1 cellular context compared by ENCODE assay signal in genomic region chr9:72733896-72734295, GRCh38.
TF ChIP-seq lines count a peak whose summit lies in the region.

No MANE protein-coding gene starts in this region.

TF ChIP-seq in H1, 55 proteins besides CTCF, POLR2A, EP300 and RAD21 (continued from another document):
- TF ChIP-seq GABPA (IDR thresholded peaks at IDR 0.05; ENCODE audit: borderline replicate concordance, insufficient read depth, low read length) (no peak), KDM5A (IDR thresholded peaks at IDR 0.05; ENCODE audit: low read length) (no peak), SAP30 (IDR thresholded peaks at IDR 0.05; ENCODE audit: insufficient read depth, insufficient replicate concordance, low read length) (no peak), MAFK (IDR thresholded peaks at IDR 0.05; ENCODE audit: low read depth, low read length) (no peak), TCF12 (IDR thresholded peaks at IDR 0.05; ENCODE audit: low read depth, low read length) (no peak), RFX5 (IDR thresholded peaks at IDR 0.05; ENCODE audit: borderline replicate concordance, low read depth, low read length) (no peak), ZNF274 (IDR thresholded peaks at IDR 0.05; ENCODE audit: borderline replicate concordance, extremely low read depth, low read length) (no peak), RNF2 (IDR thresholded peaks at IDR 0.05; ENCODE audit: borderline replicate concordance, low read depth, low read length, missing control alignments, poor library complexity, severe bottlenecking) (no peak), KDM4A (IDR thresholded peaks at IDR 0.05; ENCODE audit: low read depth, low read length, severe bottlenecking) (no peak)
- TF ChIP-seq, protein P1, sequence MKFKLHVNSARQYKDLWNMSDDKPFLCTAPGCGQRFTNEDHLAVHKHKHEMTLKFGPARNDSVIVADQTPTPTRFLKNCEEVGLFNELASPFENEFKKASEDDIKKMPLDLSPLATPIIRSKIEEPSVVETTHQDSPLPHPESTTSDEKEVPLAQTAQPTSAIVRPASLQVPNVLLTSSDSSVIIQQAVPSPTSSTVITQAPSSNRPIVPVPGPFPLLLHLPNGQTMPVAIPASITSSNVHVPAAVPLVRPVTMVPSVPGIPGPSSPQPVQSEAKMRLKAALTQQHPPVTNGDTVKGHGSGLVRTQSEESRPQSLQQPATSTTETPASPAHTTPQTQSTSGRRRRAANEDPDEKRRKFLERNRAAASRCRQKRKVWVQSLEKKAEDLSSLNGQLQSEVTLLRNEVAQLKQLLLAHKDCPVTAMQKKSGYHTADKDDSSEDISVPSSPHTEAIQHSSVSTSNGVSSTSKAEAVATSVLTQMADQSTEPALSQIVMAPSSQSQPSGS (IDR thresholded peaks at IDR 0.05; ENCODE audit: low read length), result no peak
